In the genomic region with DNA sequence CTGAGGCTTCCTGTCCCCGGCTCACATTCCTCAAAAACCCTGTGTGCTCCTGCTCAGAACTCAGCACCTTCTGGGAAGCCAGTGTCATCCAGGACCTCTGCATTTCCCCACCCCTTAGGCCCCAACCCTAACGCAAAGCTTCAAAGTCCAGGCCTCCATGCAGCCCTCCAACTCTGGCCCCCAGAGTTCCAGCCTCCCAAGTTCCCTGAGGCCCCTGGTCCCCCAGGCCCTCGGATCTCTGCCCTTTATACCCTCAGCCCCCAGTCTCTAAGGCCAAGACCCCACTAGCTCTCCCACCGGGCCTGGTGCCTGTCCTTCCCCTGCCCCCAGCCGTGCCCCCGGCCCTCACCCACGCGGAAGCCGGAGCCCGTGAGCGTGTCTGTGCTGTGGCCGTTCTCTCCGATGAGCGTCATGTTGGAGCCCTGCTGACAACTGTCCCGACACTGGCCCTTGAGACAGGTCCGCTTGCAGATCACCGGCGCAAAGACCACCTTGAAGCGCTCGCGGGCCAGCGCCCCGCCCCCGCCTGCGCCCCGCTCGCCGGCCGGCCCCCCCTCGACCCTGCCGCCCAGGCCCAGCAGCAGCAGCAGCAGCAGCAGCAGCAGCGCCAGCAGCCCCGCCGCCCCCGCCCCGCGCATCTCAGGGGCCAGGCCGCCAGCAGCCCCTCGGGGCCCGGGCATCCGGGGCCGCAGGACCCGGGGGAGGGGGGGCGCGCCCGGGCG, we compare ENCODE assay signal across 1 cellular context.
TF ChIP-seq lines count a peak whose summit lies in the region.

No MANE protein-coding gene starts in this region.

TF ChIP-seq in HepG2, 621 proteins besides CTCF, POLR2A, EP300 and RAD21 (continued from another document):
- TF ChIP-seq ARID4A (CRISPR knock-in tag; IDR thresholded peaks at IDR 0.05; ENCODE audit: borderline replicate concordance) (peak; percentile 48; the same call in 1 of the 2 replicates), ZNF468 (CRISPR knock-in tag; IDR thresholded peaks at IDR 0.05) (no peak), POLR2G (IDR thresholded peaks at IDR 0.05; ENCODE audit: low read depth, low read length) (peak; percentile 74), ZFP62 (CRISPR knock-in tag; IDR thresholded peaks at IDR 0.05) (no peak), THYN1 (CRISPR knock-in tag; IDR thresholded peaks at IDR 0.05; ENCODE audit: borderline replicate concordance, low read depth) (no peak), ZNF224 (CRISPR knock-in tag; IDR thresholded peaks at IDR 0.05) (no peak), MLLT10 (CRISPR knock-in tag; IDR thresholded peaks at IDR 0.05) (no peak), ZNF143 (CRISPR knock-in tag; IDR thresholded peaks at IDR 0.05) (no peak), ZNF460 (CRISPR knock-in tag; IDR thresholded peaks at IDR 0.05; ENCODE audit: borderline replicate concordance) (no peak), CREM (IDR thresholded peaks at IDR 0.05) (peak; percentile 42; the same call in 1 of the 2 replicates), CREM (CRISPR knock-in tag; IDR thresholded peaks at IDR 0.05) (no peak), ZNF841 (CRISPR knock-in tag; IDR thresholded peaks at IDR 0.05; ENCODE audit: borderline replicate concordance) (no peak), RXRB (CRISPR knock-in tag; IDR thresholded peaks at IDR 0.05; ENCODE audit: borderline replicate concordance) (no peak), BRCA1 (CRISPR knock-in tag; IDR thresholded peaks at IDR 0.05) (no peak), ZNF569 (CRISPR knock-in tag; IDR thresholded peaks at IDR 0.05; ENCODE audit: borderline replicate concordance) (no peak), HDAC2 (CRISPR knock-in tag; IDR thresholded peaks at IDR 0.05) (peak; percentile 40; the same call in 1 of the 2 replicates), NR1H2 (CRISPR knock-in tag; IDR thresholded peaks at IDR 0.05; ENCODE audit: borderline replicate concordance, low read depth) (no peak), SNRNP70 (IDR thresholded peaks at IDR 0.05; ENCODE audit: low read depth, low read length) (no peak), ZNF639 (CRISPR knock-in tag; conservative IDR thresholded peaks at IDR 0.05) (0 out of 2 replicates have a peak, but pooled peaks have one; percentile 64), ZNF124 (CRISPR knock-in tag; IDR thresholded peaks at IDR 0.05) (no peak), KLF11 (CRISPR knock-in tag; IDR thresholded peaks at IDR 0.05) (no peak), ZNF557 (CRISPR knock-in tag; IDR thresholded peaks at IDR 0.05) (no peak), HMGXB3 (CRISPR knock-in tag; IDR thresholded peaks at IDR 0.05; ENCODE audit: borderline replicate concordance) (0 out of 2 replicates have a peak, but pooled peaks have one; percentile 19), ZFP36L2 (CRISPR knock-in tag; IDR thresholded peaks at IDR 0.05) (no peak), PTBP1 (IDR thresholded peaks at IDR 0.05; ENCODE audit: low read depth, low read length, poor library complexity, severe bottlenecking) (no peak), ZNF776 (CRISPR knock-in tag; IDR thresholded peaks at IDR 0.05) (0 out of 2 replicates have a peak, but pooled peaks have one; percentile 16), AKAP8 (CRISPR knock-in tag; IDR thresholded peaks at IDR 0.05) (no peak), NFKBIZ (CRISPR knock-in tag; IDR thresholded peaks at IDR 0.05) (no peak), ZNF33A (CRISPR knock-in tag; IDR thresholded peaks at IDR 0.05; ENCODE audit: borderline replicate concordance) (no peak), ZMYM4 (CRISPR knock-in tag; IDR thresholded peaks at IDR 0.05) (peak; percentile 22; the same call in 1 of the 2 replicates), SALL1 (CRISPR knock-in tag; IDR thresholded peaks at IDR 0.05) (peak; percentile 60; the same call in 1 of the 2 replicates), SCMH1 (CRISPR knock-in tag; IDR thresholded peaks at IDR 0.05; ENCODE audit: borderline replicate concordance) (no peak), MYC (CRISPR knock-in tag; IDR thresholded peaks at IDR 0.05; ENCODE audit: borderline replicate concordance) (peak; percentile 22; the same call in 1 of the 2 replicates), KMT2B (CRISPR knock-in tag; IDR thresholded peaks at IDR 0.05) (peak; percentile 23; the same call in 1 of the 2 replicates), ZNF354B (CRISPR knock-in tag; IDR thresholded peaks at IDR 0.05) (no peak)
- TF ChIP-seq, protein P1, sequence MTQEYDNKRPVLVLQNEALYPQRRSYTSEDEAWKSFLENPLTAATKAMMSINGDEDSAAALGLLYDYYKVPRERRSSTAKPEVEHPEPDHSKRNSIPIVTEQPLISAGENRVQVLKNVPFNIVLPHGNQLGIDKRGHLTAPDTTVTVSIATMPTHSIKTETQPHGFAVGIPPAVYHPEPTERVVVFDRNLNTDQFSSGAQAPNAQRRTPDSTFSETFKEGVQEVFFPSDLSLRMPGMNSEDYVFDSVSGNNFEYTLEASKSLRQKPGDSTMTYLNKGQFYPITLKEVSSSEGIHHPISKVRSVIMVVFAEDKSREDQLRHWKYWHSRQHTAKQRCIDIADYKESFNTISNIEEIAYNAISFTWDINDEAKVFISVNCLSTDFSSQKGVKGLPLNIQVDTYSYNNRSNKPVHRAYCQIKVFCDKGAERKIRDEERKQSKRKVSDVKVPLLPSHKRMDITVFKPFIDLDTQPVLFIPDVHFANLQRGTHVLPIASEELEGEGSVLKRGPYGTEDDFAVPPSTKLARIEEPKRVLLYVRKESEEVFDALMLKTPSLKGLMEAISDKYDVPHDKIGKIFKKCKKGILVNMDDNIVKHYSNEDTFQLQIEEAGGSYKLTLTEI (CRISPR knock-in tag; conservative IDR thresholded peaks at IDR 0.05) = no peak
- TF ChIP-seq, protein P2, sequence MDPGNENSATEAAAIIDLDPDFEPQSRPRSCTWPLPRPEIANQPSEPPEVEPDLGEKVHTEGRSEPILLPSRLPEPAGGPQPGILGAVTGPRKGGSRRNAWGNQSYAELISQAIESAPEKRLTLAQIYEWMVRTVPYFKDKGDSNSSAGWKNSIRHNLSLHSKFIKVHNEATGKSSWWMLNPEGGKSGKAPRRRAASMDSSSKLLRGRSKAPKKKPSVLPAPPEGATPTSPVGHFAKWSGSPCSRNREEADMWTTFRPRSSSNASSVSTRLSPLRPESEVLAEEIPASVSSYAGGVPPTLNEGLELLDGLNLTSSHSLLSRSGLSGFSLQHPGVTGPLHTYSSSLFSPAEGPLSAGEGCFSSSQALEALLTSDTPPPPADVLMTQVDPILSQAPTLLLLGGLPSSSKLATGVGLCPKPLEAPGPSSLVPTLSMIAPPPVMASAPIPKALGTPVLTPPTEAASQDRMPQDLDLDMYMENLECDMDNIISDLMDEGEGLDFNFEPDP (CRISPR knock-in tag; conservative IDR thresholded peaks at IDR 0.05) = no peak
- TF ChIP-seq, protein P3, sequence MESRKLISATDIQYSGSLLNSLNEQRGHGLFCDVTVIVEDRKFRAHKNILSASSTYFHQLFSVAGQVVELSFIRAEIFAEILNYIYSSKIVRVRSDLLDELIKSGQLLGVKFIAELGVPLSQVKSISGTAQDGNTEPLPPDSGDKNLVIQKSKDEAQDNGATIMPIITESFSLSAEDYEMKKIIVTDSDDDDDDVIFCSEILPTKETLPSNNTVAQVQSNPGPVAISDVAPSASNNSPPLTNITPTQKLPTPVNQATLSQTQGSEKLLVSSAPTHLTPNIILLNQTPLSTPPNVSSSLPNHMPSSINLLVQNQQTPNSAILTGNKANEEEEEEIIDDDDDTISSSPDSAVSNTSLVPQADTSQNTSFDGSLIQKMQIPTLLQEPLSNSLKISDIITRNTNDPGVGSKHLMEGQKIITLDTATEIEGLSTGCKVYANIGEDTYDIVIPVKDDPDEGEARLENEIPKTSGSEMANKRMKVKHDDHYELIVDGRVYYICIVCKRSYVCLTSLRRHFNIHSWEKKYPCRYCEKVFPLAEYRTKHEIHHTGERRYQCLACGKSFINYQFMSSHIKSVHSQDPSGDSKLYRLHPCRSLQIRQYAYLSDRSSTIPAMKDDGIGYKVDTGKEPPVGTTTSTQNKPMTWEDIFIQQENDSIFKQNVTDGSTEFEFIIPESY (CRISPR knock-in tag; IDR thresholded peaks at IDR 0.05) = no peak
